ENCODE assay signal across 8 cellular contexts in genomic region chr5:7815757-7816534, GRCh38.
DNase-seq lines count a peak whose midpoint lies in the region; ATAC-seq lines count a peak whose summit lies in the region.

No MANE protein-coding gene starts in this region.

- peak; percentile 86 for ATAC-seq in GM18868 (IDR thresholded peaks at IDR 0.05; ENCODE audit: unreplicated experiment)
- ATAC-seq in HG03095 (IDR thresholded peaks at IDR 0.05; ENCODE audit: unreplicated experiment) = peak; percentile 93
- ATAC-seq in memory B cell (ENCODE audit: low read depth) = peak; percentile 59

- no peaks in the 10 kb centered on the region for H3K4me1 ChIP-seq in effector memory CD4-positive, alpha-beta T cell (ENCODE audit: control insufficient read depth, insufficient read depth, low read length, poor library complexity, severe bottlenecking)

- no peaks in the 10 kb centered on the region for H3K36me3 ChIP-seq in effector memory CD4-positive, alpha-beta T cell (ENCODE audit: control insufficient read depth, insufficient read depth, low read length)

- H3K27me3 ChIP-seq in effector memory CD4-positive, alpha-beta T cell (replicated peaks; ENCODE audit: control insufficient read depth, insufficient read depth, low read length, poor library complexity, severe bottlenecking) = no peaks in the 10 kb centered on the region

- H3K4me3 ChIP-seq in effector memory CD4-positive, alpha-beta T cell (ENCODE audit: insufficient read depth, low read depth, low read length, poor library complexity, severe bottlenecking) = no peak overlapping the region

- peaks cover 27% of the 10 kb centered on the region for H3K27me3 Mint-ChIP-seq in memory B cell

- H3K36me3 Mint-ChIP-seq in memory B cell = no peaks in the 10 kb centered on the region

- H3K27ac ChIP-seq in effector memory CD4-positive, alpha-beta T cell (ENCODE audit: insufficient read depth, low read length, poor library complexity, severe bottlenecking) = no peak overlapping the region

- H3K27ac Mint-ChIP-seq in memory B cell = no peak overlapping the region

- no peaks in the 10 kb centered on the region for H3K9me3 ChIP-seq in effector memory CD4-positive, alpha-beta T cell (ENCODE audit: control insufficient read depth, low read length)

- peaks cover 5% of the 10 kb centered on the region for H3K4me1 Mint-ChIP-seq in memory B cell

- H3K9me3 Mint-ChIP-seq in memory B cell = no peaks in the 10 kb centered on the region

- no peak overlapping the region for H3K4me3 Mint-ChIP-seq in memory B cell

- DNase-seq in AG08396 (ENCODE audit: low spot score) (peak; percentile 84), NCI-H526 (lab: John Stamatoyannopoulos, UW) (peak; percentile 73 to 87), memory B cell (ENCODE audit: low spot score in 2 of 2) (peak; percentile 28 to 41)
- DNase-seq in activated CD4-positive, alpha-beta T cell treated with anti-CD3 and anti-CD28 coated beads, Interleukin-2, amount 50 U/mL, for 48 hours = peak; percentile 78 to 80
- peak in 2 of 3 donors; percentile 5 to 40 for DNase-seq in effector memory CD4-positive, alpha-beta T cell
- DNase-seq in stimulated activated CD8-positive, alpha-beta memory T cell treated with anti-CD3 and anti-CD28 coated beads, Interleukin-15, amount 100 ng/mL, for 48 hours (ENCODE audit: low read depth in 2 of 2) = peak; percentile 45 to 47

Comparison
In these comparisons a context has a peak if more than half of its experiments do, and no peak if none do; other contexts are left out.
1. DNase-seq: peak in every context shown above with its lines; median percentile 84 in AG08396; 80 in NCI-H526; 79 in activated CD4-positive, alpha-beta T cell treated with anti-CD3 and anti-CD28 coated beads, Interleukin-2, amount 50 U/mL, for 48 hours; 46 in stimulated activated CD8-positive, alpha-beta memory T cell treated with anti-CD3 and anti-CD28 coated beads, Interleukin-15, amount 100 ng/mL, for 48 hours; 34 in memory B cell; 22 in effector memory CD4-positive, alpha-beta T cell.